8 cellular contexts compared by ENCODE assay signal in genomic region chr17:75181608-75182318, GRCh38. TPM values are rescaled to one million over a fixed set of nuclear protein-coding genes. Genes with fewer than 3 reads are reported as not detected.
DNase-seq lines count a peak whose midpoint lies in the region; ATAC-seq lines count a peak whose summit lies in the region.

No MANE protein-coding gene starts in this region.

- H3K27ac Mint-ChIP-seq in stimulated activated naive CD8-positive, alpha-beta T cell treated with anti-CD3 and anti-CD28 coated beads, Interleukin-15, amount 100 ng/mL, for 72 hours = peak overlapping the region; percentile 83 to 85

- no peaks in the 10 kb centered on the region for H3K27me3 Mint-ChIP-seq in stimulated activated naive CD8-positive, alpha-beta T cell treated with anti-CD3 and anti-CD28 coated beads, Interleukin-15, amount 100 ng/mL, for 72 hours

- no peaks in the 10 kb centered on the region for H3K4me1 ChIP-seq in ectodermal cell (ENCODE audit: control insufficient read depth, insufficient read depth, low read length)

- no peaks in the 10 kb centered on the region for H3K9me3 ChIP-seq in ectodermal cell (ENCODE audit: control insufficient read depth, low read length)

- 1% methylated on average over 34 of the region's 34 CpGs for WGBS in ectodermal cell, 2 experiments

- H3K4me3 Mint-ChIP-seq in stimulated activated naive CD8-positive, alpha-beta T cell treated with anti-CD3 and anti-CD28 coated beads, Interleukin-15, amount 100 ng/mL, for 72 hours = peak overlapping the region; percentile 89 to 94

- no peaks in the 10 kb centered on the region for H3K9me3 Mint-ChIP-seq in stimulated activated naive CD8-positive, alpha-beta T cell treated with anti-CD3 and anti-CD28 coated beads, Interleukin-15, amount 100 ng/mL, for 72 hours

- H3K4me3 ChIP-seq in ectodermal cell (ENCODE audit: insufficient read depth, low read depth, low read length) = peak overlapping the region; percentile 73

- peak overlapping the region; percentile 94 for H3K27ac ChIP-seq in ectodermal cell (ENCODE audit: insufficient read depth, low read depth, low read length, poor library complexity, severe bottlenecking)

- H3K27me3 ChIP-seq in ectodermal cell (ENCODE audit: control insufficient read depth, insufficient read depth, low read length, poor library complexity, severe bottlenecking) = no peaks in the 10 kb centered on the region

- H3K4me1 Mint-ChIP-seq in stimulated activated naive CD8-positive, alpha-beta T cell treated with anti-CD3 and anti-CD28 coated beads, Interleukin-15, amount 100 ng/mL, for 72 hours = peaks cover 45% of the 10 kb centered on the region

- ATAC-seq in HG03108 (IDR thresholded peaks at IDR 0.05; ENCODE audit: unreplicated experiment) = peak; percentile 10
- ATAC-seq in stimulated activated naive CD8-positive, alpha-beta T cell treated with anti-CD3 and anti-CD28 coated beads, Interleukin-15, amount 100 ng/mL, for 72 hours = peak; percentile 15

- DNase-seq in EH (ENCODE audit: low read depth) (peak; percentile 29), UCSD-AML1 (lab: John Stamatoyannopoulos, UW; ENCODE audit: unreplicated experiment) (peak; percentile 35), mucosa of gallbladder (ENCODE audit: low spot score) (peak; percentile 17), AG08395 (ENCODE audit: low spot score) (no peak), hippocampal formation (lab: John Stamatoyannopoulos, UW) (no peak)
- peak; percentile 36 to 40 for DNase-seq in stimulated activated naive CD8-positive, alpha-beta T cell treated with anti-CD3 and anti-CD28 coated beads, Interleukin-15, amount 100 ng/mL, for 72 hours

- H3K36me3 ChIP-seq in ectodermal cell (ENCODE audit: control insufficient read depth, insufficient read depth, low read length) = peaks cover 11% of the 10 kb centered on the region

RNA-seq across cellular contexts. Expression of gene SUMO2, which starts 1.0 kb away (rescaled TPM):
- polyA plus RNA-seq in ectodermal cell (2013, experiment 1 of 4) = 886 TPM
- polyA plus RNA-seq in ectodermal cell (2013, experiment 2 of 4) = 882 TPM
- 670 TPM for polyA plus RNA-seq in ectodermal cell (2013, experiment 3 of 4)
- 770 TPM for polyA plus RNA-seq in ectodermal cell (2013, experiment 4 of 4)
- total RNA-seq in mucosa of gallbladder = 353 TPM

RNA-seq across cellular contexts. Expression of gene NUP85, which starts 23.7 kb away (rescaled TPM):
- polyA plus RNA-seq in ectodermal cell (2013, experiment 1 of 4) = 96.1 TPM
- polyA plus RNA-seq in ectodermal cell (2013, experiment 2 of 4) = 91.9 TPM
- 54.7 TPM for polyA plus RNA-seq in ectodermal cell (2013, experiment 3 of 4)
- 57.3 TPM for polyA plus RNA-seq in ectodermal cell (2013, experiment 4 of 4)
- total RNA-seq in mucosa of gallbladder = 47.3 TPM

RNA-seq across cellular contexts. Expression of gene JPT1, which starts 27.5 kb away (rescaled TPM):
- polyA plus RNA-seq in ectodermal cell (2013, experiment 1 of 4) = 265 TPM
- 217 TPM for polyA plus RNA-seq in ectodermal cell (2013, experiment 2 of 4)
- polyA plus RNA-seq in ectodermal cell (2013, experiment 3 of 4) = 231 TPM
- 240 TPM for polyA plus RNA-seq in ectodermal cell (2013, experiment 4 of 4)
- total RNA-seq in mucosa of gallbladder = 183 TPM

RNA-seq across cellular contexts. Expression of gene NT5C, which starts 50.2 kb away (rescaled TPM):
- polyA plus RNA-seq in ectodermal cell (2013, experiment 1 of 4) = 56.8 TPM
- polyA plus RNA-seq in ectodermal cell (2013, experiment 2 of 4) = 54.7 TPM
- 60.6 TPM for polyA plus RNA-seq in ectodermal cell (2013, experiment 3 of 4)
- 68.0 TPM for polyA plus RNA-seq in ectodermal cell (2013, experiment 4 of 4)
- 50.0 TPM for total RNA-seq in mucosa of gallbladder

Comparison
In these comparisons a context has a peak if more than half of its experiments do, and no peak if none do; other contexts are left out.
1. DNase-seq: peak in EH (single experiment), UCSD-AML1 (single experiment), mucosa of gallbladder (single experiment) and stimulated activated naive CD8-positive, alpha-beta T cell treated with anti-CD3 and anti-CD28 coated beads, Interleukin-15, amount 100 ng/mL, for 72 hours (2 of 2); none in AG08395 (single experiment) and hippocampal formation (0 of 2).